9 cellular contexts compared by ENCODE assay signal in genomic region chr2:24164416-24164973, GRCh38. TPM values are rescaled to one million over a fixed set of nuclear protein-coding genes. Genes with fewer than 3 reads are reported as not detected.
DNase-seq lines count a peak whose midpoint lies in the region; ATAC-seq and TF ChIP-seq lines count a peak whose summit lies in the region.
"Had no signal": no experiment of that assay in that cellular context is flagged by ENCODE, and none has a peak within 500 bp of the region (broad histone marks: within the 10 kb centered on the region; RNA-seq: fewer than 3 reads in every experiment).

No MANE protein-coding gene starts in this region.

- H3K4me1 Mint-ChIP-seq in activated CD4-positive, alpha-beta memory T cell treated with anti-CD3 and anti-CD28 coated beads, Interleukin-2, amount 10 ng/mL, durations not matched to agents 7 days and 5 days = no peaks in the 10 kb centered on the region

- H3K9me3 Mint-ChIP-seq in activated CD4-positive, alpha-beta memory T cell treated with anti-CD3 and anti-CD28 coated beads, Interleukin-2, amount 10 ng/mL, durations not matched to agents 7 days and 5 days = no peaks in the 10 kb centered on the region

- H3K36me3 ChIP-seq in MG63 = no peaks in the 10 kb centered on the region

- H3K27me3 Mint-ChIP-seq in activated CD4-positive, alpha-beta memory T cell treated with anti-CD3 and anti-CD28 coated beads, Interleukin-2, amount 10 ng/mL, durations not matched to agents 7 days and 5 days = peaks cover 2% of the 10 kb centered on the region

- H3K27ac Mint-ChIP-seq in activated CD4-positive, alpha-beta memory T cell treated with anti-CD3 and anti-CD28 coated beads, Interleukin-2, amount 10 ng/mL, durations not matched to agents 7 days and 5 days = no peak overlapping the region

- H3K27me3 ChIP-seq in MG63 = no peaks in the 10 kb centered on the region

- H3K9me3 ChIP-seq in MG63 = no peaks in the 10 kb centered on the region

- DNase-seq in EL (peak; percentile 18), MG63 (peak; percentile 26), foreskin fibroblast (peak in 1 of 2 donors; percentile 9), NCI-H187 treated with DMSO at 0.1 percent for 48 hours (lab: John Stamatoyannopoulos, UW) (no peak), DMS153 treated with DMSO at 0.1 percent for 48 hours (lab: John Stamatoyannopoulos, UW; ENCODE audit: unreplicated experiment) (no peak)
- peak; percentile 36 for DNase-seq in activated CD4-positive, alpha-beta memory T cell treated with anti-CD3 and anti-CD28 coated beads, Interleukin-2, amount 10 ng/mL, durations not matched to agents 7 days and 5 days
- DNase-seq in stimulated activated CD4-positive, alpha-beta T cell treated with anti-CD3 and anti-CD28 coated beads, Interleukin-12 subunit alpha, Interleukin-12 subunit beta, amount 100 ng/mL, for 4 hours = peak; percentile 31

- peak; percentile 45 for TF ChIP-seq CTCF in foreskin fibroblast (IDR thresholded peaks at IDR 0.05; ENCODE audit: low read depth, low read length)

- H3K4me3 Mint-ChIP-seq in activated CD4-positive, alpha-beta memory T cell treated with anti-CD3 and anti-CD28 coated beads, Interleukin-2, amount 10 ng/mL, durations not matched to agents 7 days and 5 days = no peak overlapping the region

- H3K4me3 ChIP-seq in MG63 (no peak overlapping the region), foreskin fibroblast (ENCODE audit: low read depth in 1 of 2, low read length in 2 of 2) (no peak overlapping the region)

- CTCF ChIA-PET in activated CD4-positive, alpha-beta memory T cell treated with anti-CD3 and anti-CD28 coated beads, Interleukin-2, amount 10 ng/mL, durations not matched to agents 7 days and 5 days (lab: Charles Lee) = interaction anchor here (0.7 to 3.4 kb wide), 7 partner anchors 10 to 344 kb away, joined by 3 to 15 read pairs (median 4); no protein-coding TSS in a partner anchor

- no peaks in the 10 kb centered on the region for H3K36me3 Mint-ChIP-seq in activated CD4-positive, alpha-beta memory T cell treated with anti-CD3 and anti-CD28 coated beads, Interleukin-2, amount 10 ng/mL, durations not matched to agents 7 days and 5 days (ENCODE audit: low read depth)

- peak; percentile 55 for ATAC-seq in GM21423 (IDR thresholded peaks at IDR 0.05; ENCODE audit: unreplicated experiment)

- POLR2A ChIA-PET in activated CD4-positive, alpha-beta memory T cell treated with anti-CD3 and anti-CD28 coated beads, Interleukin-2, amount 10 ng/mL, durations not matched to agents 7 days and 5 days (lab: Charles Lee) = interaction anchor here (1.5 kb wide), 1 partner anchor 11 kb away, joined by 3 read pairs; no protein-coding TSS in a partner anchor

RNA-seq across cellular contexts. Expression of gene FAM228A, which starts 10.4 kb away (rescaled TPM):
- not detected in 2 replicates for total RNA-seq in MG63 (2014; rRNA removed; shearing (Covaris generic); ENCODE audit: low replicate concordance)
- total RNA-seq in activated CD4-positive, alpha-beta memory T cell treated with anti-CD3 and anti-CD28 coated beads, Interleukin-2, amount 10 ng/mL, durations not matched to agents 7 days and 5 days = under 1 TPM in 1 of 2 experiments, not detected in 1; 0.23 TPM
- total RNA-seq: T-helper 2 cell treated with Interferon-gamma antibody and Interleukin-4, amounts not matched to agents 100 ng/mL and 5 ng/mL, for 36 hours had no signal

RNA-seq across cellular contexts. Expression of gene FAM228B, which starts 41.2 kb away (rescaled TPM):
- 1.4 and 2.4 TPM in 2 replicates for total RNA-seq in MG63 (2014; rRNA removed; shearing (Covaris generic); ENCODE audit: low replicate concordance)
- total RNA-seq in activated CD4-positive, alpha-beta memory T cell treated with anti-CD3 and anti-CD28 coated beads, Interleukin-2, amount 10 ng/mL, durations not matched to agents 7 days and 5 days = 1 to 10 TPM; 7.2 to 8.4 TPM

RNA-seq across cellular contexts. Expression of gene PFN4, which starts 41.4 kb away (rescaled TPM):
- not detected in 2 replicates for total RNA-seq in MG63 (2014; rRNA removed; shearing (Covaris generic); ENCODE audit: low replicate concordance)
- total RNA-seq in activated CD4-positive, alpha-beta memory T cell treated with anti-CD3 and anti-CD28 coated beads, Interleukin-2, amount 10 ng/mL, durations not matched to agents 7 days and 5 days = not detected
- total RNA-seq: T-helper 2 cell treated with Interferon-gamma antibody and Interleukin-4, amounts not matched to agents 100 ng/mL and 5 ng/mL, for 36 hours had no signal

Comparison
In these comparisons a context has a peak if more than half of its experiments do, and no peak if none do; other contexts are left out.
1. DNase-seq: peak in EL (single experiment), MG63 (single experiment), activated CD4-positive, alpha-beta memory T cell treated with anti-CD3 and anti-CD28 coated beads, Interleukin-2, amount 10 ng/mL, durations not matched to agents 7 days and 5 days (single experiment) and stimulated activated CD4-positive, alpha-beta T cell treated with anti-CD3 and anti-CD28 coated beads, Interleukin-12 subunit alpha, Interleukin-12 subunit beta, amount 100 ng/mL, for 4 hours (single experiment); none in NCI-H187 treated with DMSO at 0.1 percent for 48 hours (single experiment) and DMS153 treated with DMSO at 0.1 percent for 48 hours (single experiment).